In the genomic region with DNA sequence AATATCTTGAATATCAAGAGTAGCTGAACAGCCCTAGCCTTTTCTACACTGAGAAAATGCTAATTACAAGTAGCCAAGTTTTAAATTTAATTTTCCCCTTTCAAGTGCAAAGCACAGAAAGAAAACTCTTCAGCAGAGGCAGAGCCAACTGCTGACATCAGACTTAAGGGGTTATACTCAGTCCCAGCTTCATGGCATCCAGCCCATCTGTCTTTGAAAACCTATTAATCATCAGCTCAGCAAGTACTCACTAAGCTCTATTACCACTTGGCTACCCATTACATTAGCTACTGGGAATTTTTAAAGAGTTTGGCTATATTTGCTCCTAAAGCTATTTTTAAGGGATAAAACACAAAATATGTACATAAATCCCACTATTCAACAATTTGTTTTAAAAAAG, we compare ENCODE assay signal across 15 cellular contexts.
A peak's percentile ranks its signal among the peaks of the same experiment; 100 is the strongest.
DNase-seq lines count a peak whose midpoint lies in the region; ATAC-seq and TF ChIP-seq lines count a peak whose summit lies in the region.
"Had no signal": no experiment of that assay in that cellular context is flagged by ENCODE, and none has a peak within 500 bp of the region (broad histone marks: within the 10 kb centered on the region; RNA-seq: fewer than 3 reads in every experiment).

No MANE protein-coding gene starts in this region.

- no peaks in the 10 kb centered on the region for H3K27me3 ChIP-seq in CD4-positive, alpha-beta memory T cell (ENCODE audit: insufficient read depth, low read length)
- H3K27me3 ChIP-seq: stomach had no signal

- H3K36me3 ChIP-seq in CD4-positive, alpha-beta memory T cell (ENCODE audit: insufficient read depth, low read length), result no peaks in the 10 kb centered on the region
- H3K36me3 ChIP-seq: stomach had no signal

- H3K9me3 ChIP-seq in CD4-positive, alpha-beta memory T cell (ENCODE audit: control insufficient read depth in 1 of 2, low read length in 2 of 2), result no peaks in the 10 kb centered on the region
- H3K9me3 ChIP-seq: stomach had no signal

- CTCF ChIA-PET in CD4-positive, alpha-beta memory T cell (lab: Charles Lee; ENCODE audit: partially characterized antibody), result no interaction called here

- no peak for TF ChIP-seq POLR2A in GM18505 (IDR thresholded peaks at IDR 0.05; ENCODE audit: borderline replicate concordance, extremely low read depth, insufficient read depth, insufficient read length)

- intact Hi-C loops in CD4-positive, alpha-beta memory T cell (cut with micrococcal nuclease), result no loop called here

- no peak overlapping the region for H3K4me3 Mint-ChIP-seq in CD4-positive, alpha-beta memory T cell
- H3K4me3 Mint-ChIP-seq: activated CD4-positive, alpha-beta memory T cell treated with anti-CD3 and anti-CD28 coated beads, Interleukin-2, amount 10 ng/mL, durations not matched to agents 7 days and 5 days; CD8-positive, alpha-beta T cell; mesothelial cell of epicardium had no signal

- H3K4me1 ChIP-seq in CD4-positive, alpha-beta memory T cell (ENCODE audit: insufficient read depth, low read length), result no peaks in the 10 kb centered on the region
- H3K4me1 ChIP-seq: stomach had no signal

- H3K27me3 Mint-ChIP-seq in CD4-positive, alpha-beta memory T cell, result no peaks in the 10 kb centered on the region
- H3K27me3 Mint-ChIP-seq: activated CD4-positive, alpha-beta memory T cell treated with anti-CD3 and anti-CD28 coated beads, Interleukin-2, amount 10 ng/mL, durations not matched to agents 7 days and 5 days had no signal

- peak; percentile 70 for DNase-seq in EH (ENCODE audit: low read depth)
- DNase-seq in NCI-H524 (lab: John Stamatoyannopoulos, UW), result peak; percentile 18 to 80
- peak; percentile 57 for DNase-seq in dedifferentiated amniotic fluid mesenchymal stem cell (ENCODE audit: extremely low spot score)
- DNase-seq in medulla oblongata (ENCODE audit: extremely low spot score), result peak; percentile 9
- no peak for DNase-seq in SK-N-DZ (ENCODE audit: low spot score)
- DNase-seq in CD4-positive, alpha-beta memory T cell, result no peak
- DNase-seq in activated naive CD4-positive, alpha-beta T cell treated with anti-CD3 and anti-CD28 coated beads, Interleukin-2, amount 50 U/mL, for 72 hours (ENCODE audit: low spot score in 2 of 2), result no peak
- DNase-seq: activated CD4-positive, alpha-beta memory T cell treated with anti-CD3 and anti-CD28 coated beads, Interleukin-2, amount 10 ng/mL, durations not matched to agents 7 days and 5 days; activated naive CD4-positive, alpha-beta T cell treated with Interleukin-2 at 50 U/mL for 16 hours; CD8-positive, alpha-beta T cell; dorsolateral prefrontal cortex; NCI-H1092 treated with DMSO at 0.1 percent for 48 hours; stomach had no signal

- POLR2A ChIA-PET in CD4-positive, alpha-beta memory T cell (lab: Charles Lee; ENCODE audit: partially characterized antibody), result no interaction called here

- H3K36me3 Mint-ChIP-seq in CD4-positive, alpha-beta memory T cell, result no peaks in the 10 kb centered on the region
- no peaks in the 10 kb centered on the region for H3K36me3 Mint-ChIP-seq in activated naive CD4-positive, alpha-beta T cell treated with anti-CD3 and anti-CD28 coated beads, Interleukin-2, amount 50 U/mL, for 72 hours
- H3K36me3 Mint-ChIP-seq: CD8-positive, alpha-beta T cell had no signal

- no peak overlapping the region for H3K27ac Mint-ChIP-seq in CD4-positive, alpha-beta memory T cell
- no peak overlapping the region for H3K27ac Mint-ChIP-seq in activated naive CD4-positive, alpha-beta T cell treated with anti-CD3 and anti-CD28 coated beads, Interleukin-2, amount 50 U/mL, for 72 hours
- H3K27ac Mint-ChIP-seq: activated CD4-positive, alpha-beta memory T cell treated with anti-CD3 and anti-CD28 coated beads, Interleukin-2, amount 10 ng/mL, durations not matched to agents 7 days and 5 days; CD8-positive, alpha-beta T cell; mesothelial cell of epicardium had no signal

- H3K9me3 Mint-ChIP-seq in CD4-positive, alpha-beta memory T cell, result no peaks in the 10 kb centered on the region
- H3K9me3 Mint-ChIP-seq in activated naive CD4-positive, alpha-beta T cell treated with anti-CD3 and anti-CD28 coated beads, Interleukin-2, amount 50 U/mL, for 72 hours, result no peaks in the 10 kb centered on the region
- H3K9me3 Mint-ChIP-seq: activated CD4-positive, alpha-beta memory T cell treated with anti-CD3 and anti-CD28 coated beads, Interleukin-2, amount 10 ng/mL, durations not matched to agents 7 days and 5 days; CD8-positive, alpha-beta T cell; mesothelial cell of epicardium had no signal

- ATAC-seq in GM18505 (IDR thresholded peaks at IDR 0.05; ENCODE audit: unreplicated experiment), result no peak
- ATAC-seq in activated naive CD4-positive, alpha-beta T cell treated with anti-CD3 and anti-CD28 coated beads, Interleukin-2, amount 50 U/mL, for 72 hours, result no peak
- ATAC-seq: CD8-positive, alpha-beta T cell had no signal

- H3K27ac ChIP-seq in CD4-positive, alpha-beta memory T cell (ENCODE audit: low read depth, low read length), result no peak overlapping the region
- H3K27ac ChIP-seq: dorsolateral prefrontal cortex, stomach had no signal

- no peaks in the 10 kb centered on the region for H3K4me1 Mint-ChIP-seq in CD4-positive, alpha-beta memory T cell
- H3K4me1 Mint-ChIP-seq: activated CD4-positive, alpha-beta memory T cell treated with anti-CD3 and anti-CD28 coated beads, Interleukin-2, amount 10 ng/mL, durations not matched to agents 7 days and 5 days had no signal

- no peak overlapping the region for H3K4me3 ChIP-seq in CD4-positive, alpha-beta memory T cell (ENCODE audit: low read length in 2 of 2)
- H3K4me3 ChIP-seq: dorsolateral prefrontal cortex, stomach had no signal

Comparison
In these comparisons a context has a peak if more than half of its experiments do, and no peak if none do; other contexts are left out.
1. DNase-seq: peak in EH (single experiment), NCI-H524 (2 of 2), dedifferentiated amniotic fluid mesenchymal stem cell (single experiment) and medulla oblongata (single experiment); none in SK-N-DZ (single experiment), CD4-positive, alpha-beta memory T cell (0 of 5) and activated naive CD4-positive, alpha-beta T cell treated with anti-CD3 and anti-CD28 coated beads, Interleukin-2, amount 50 U/mL, for 72 hours (0 of 2).